In genomic region chr6:46973029-46973428, GRCh38 we compare ENCODE assay signal across 18 cellular contexts. TPM values are rescaled to one million over a fixed set of nuclear protein-coding genes. Genes with fewer than 3 reads are reported as not detected.
DNase-seq lines count a peak whose midpoint lies in the region; ATAC-seq, FAIRE-seq and TF ChIP-seq lines count a peak whose summit lies in the region.
"Had no signal": no experiment of that assay in that cellular context is flagged by ENCODE, and none has a peak within 500 bp of the region (broad histone marks: within the 10 kb centered on the region; RNA-seq: fewer than 3 reads in every experiment).

No MANE protein-coding gene starts in this region.

- H3K4me1 ChIP-seq in breast epithelium (no peaks in the 10 kb centered on the region), smooth muscle cell (ENCODE audit: low read depth) (no peaks in the 10 kb centered on the region), mucosa of descending colon (ENCODE audit: low read depth) (no peaks in the 10 kb centered on the region)
- H3K4me1 ChIP-seq: BLaER1 had no signal

- peak; percentile 87 for FAIRE-seq in islet of Langerhans (lab: Jason Lieb, UNC)
- FAIRE-seq: G401.6, GM12891 had no signal

- H3K9me3 Mint-ChIP-seq in MCF 10A (ENCODE audit: unreplicated experiment): no peaks in the 10 kb centered on the region
- H3K9me3 Mint-ChIP-seq: CD8-positive, alpha-beta T cell had no signal

- H3K27ac Mint-ChIP-seq in MCF 10A (ENCODE audit: low read depth, unreplicated experiment): peak overlapping the region; percentile 16
- H3K27ac Mint-ChIP-seq: CD8-positive, alpha-beta T cell had no signal

- no peak overlapping the region for H3K4me2 ChIP-seq in smooth muscle cell
- H3K4me2 ChIP-seq: BLaER1 had no signal

- CTCF ChIA-PET in MCF 10A (lab: Yijun Ruan, JAX): interaction anchor here (0.9 to 1.1 kb wide), 2 partner anchors 9 to 118 kb away, joined by 3 read pairs; no protein-coding TSS in a partner anchor

- H3K9ac ChIP-seq in smooth muscle cell (ENCODE audit: low read depth): no peak overlapping the region
- H3K9ac ChIP-seq: BLaER1 had no signal

- H3F3A ChIP-seq in smooth muscle cell (ENCODE audit: low read depth): no peaks in the 10 kb centered on the region

- H3K4me1 Mint-ChIP-seq in MCF 10A (ENCODE audit: insufficient read depth, unreplicated experiment): peaks cover 16% of the 10 kb centered on the region

- H4K20me1 ChIP-seq in smooth muscle cell (ENCODE audit: low read depth): no peaks in the 10 kb centered on the region
- H4K20me1 ChIP-seq: BLaER1 had no signal

- TF ChIP-seq POLR2A in breast epithelium (IDR thresholded peaks at IDR 0.05): no peak

- intact Hi-C loops in MCF 10A (cut with micrococcal nuclease) (no loop called here), breast epithelium (cut with DNase I; ENCODE audit: low total_unique reads) (no loop called here), mucosa of descending colon (cut with DNase I, micrococcal nuclease) (no loop called here)

- H3K4me3 ChIP-seq in breast epithelium (no peak overlapping the region), smooth muscle cell (no peak overlapping the region), mucosa of descending colon (no peak overlapping the region)
- H3K4me3 ChIP-seq: BLaER1 had no signal

- TF ChIP-seq CTCF in MCF 10A (IDR thresholded peaks at IDR 0.05; ENCODE audit: unreplicated experiment): no peak
- TF ChIP-seq CTCF in breast epithelium (IDR thresholded peaks at IDR 0.05): no peak
- no peak for TF ChIP-seq CTCF in smooth muscle cell (IDR thresholded peaks at IDR 0.05; ENCODE audit: borderline replicate concordance, insufficient read depth, poor library complexity, severe bottlenecking)
- no peak for TF ChIP-seq CTCF in mucosa of descending colon (IDR thresholded peaks at IDR 0.05)

- H3K36me3 ChIP-seq in breast epithelium: no peaks in the 10 kb centered on the region
- H3K36me3 ChIP-seq in smooth muscle cell (ENCODE audit: low read depth): no peaks in the 10 kb centered on the region
- no peaks in the 10 kb centered on the region for H3K36me3 ChIP-seq in mucosa of descending colon (ENCODE audit: low read depth)
- H3K36me3 ChIP-seq: BLaER1 had no signal

- H3K36me3 Mint-ChIP-seq in MCF 10A (ENCODE audit: insufficient read depth, unreplicated experiment): peaks cover 7% of the 10 kb centered on the region
- H3K36me3 Mint-ChIP-seq: CD14-positive monocyte; CD8-positive, alpha-beta T cell had no signal

- no peak for ATAC-seq in mucosa of descending colon
- no peak for ATAC-seq in GM21390 (IDR thresholded peaks at IDR 0.05; ENCODE audit: unreplicated experiment)
- ATAC-seq: CD8-positive, alpha-beta T cell had no signal

- no peak overlapping the region for H3K27ac ChIP-seq in breast epithelium
- no peak overlapping the region for H3K27ac ChIP-seq in smooth muscle cell (ENCODE audit: low read depth)
- H3K27ac ChIP-seq: BLaER1 had no signal

- H3K79me2 ChIP-seq in smooth muscle cell (ENCODE audit: low read depth): no peaks in the 10 kb centered on the region

- H3K27me3 Mint-ChIP-seq in MCF 10A (ENCODE audit: insufficient read depth, unreplicated experiment): no peaks in the 10 kb centered on the region

- H3K27me3 ChIP-seq in breast epithelium (no peaks in the 10 kb centered on the region), smooth muscle cell (ENCODE audit: low read depth) (no peaks in the 10 kb centered on the region)
- H3K27me3 ChIP-seq: BLaER1 had no signal

- H2AFZ ChIP-seq in smooth muscle cell (ENCODE audit: low read depth): peak overlapping the region; percentile 58

- no peak overlapping the region for H3K4me3 Mint-ChIP-seq in MCF 10A (ENCODE audit: unreplicated experiment)
- H3K4me3 Mint-ChIP-seq: CD14-positive monocyte; CD8-positive, alpha-beta T cell had no signal

- POLR2A ChIA-PET in MCF 10A (lab: Yijun Ruan, JAX): interaction anchor here (0.6 to 0.7 kb wide), 2 partner anchors 131 to 137 kb away, joined by 3 read pairs; no protein-coding TSS in a partner anchor

- BruUV-seq in MCF 10A (replicated peaks; lab: Mats Ljungman, UMichigan): no TSS peak

- H3K9me3 ChIP-seq in breast epithelium (no peaks in the 10 kb centered on the region), smooth muscle cell (replicated peaks; ENCODE audit: low read depth) (no peaks in the 10 kb centered on the region), mucosa of descending colon (no peaks in the 10 kb centered on the region)
- H3K9me3 ChIP-seq: BLaER1 had no signal

- DNase-seq in MCF 10A (ENCODE audit: unreplicated experiment) (no peak), breast epithelium (ENCODE audit: low spot score in 2 of 2) (no peak), NCI-H1417 treated with DMSO at 0.1 percent for 48 hours (lab: John Stamatoyannopoulos, UW) (peak; percentile 9), smooth muscle cell (lab: John Stamatoyannopoulos, UW; ENCODE audit: unreplicated experiment) (no peak), mucosa of descending colon (no peak)
- DNase-seq in activated CD4-positive, CD25-positive, alpha-beta regulatory T cell treated with anti-CD3 and anti-CD28 coated beads, Interleukin-2, amount 50 U/mL, for 72 hours: no peak
- DNase-seq: 8988T; Calu3; CD8-positive, alpha-beta T cell; GOT3; H7 had no signal

- 90% methylated on average over 2 of the region's 2 CpGs for whole genome bisulfite sequencing in smooth muscle cell (ENCODE audit: low lambda C conversion rate)

RNA-seq across cellular contexts. Expression of gene ADGRF5, which starts 51.3 kb away (rescaled TPM):
- not detected in 2 replicates for total RNA-seq in MCF 10A (2022)
- 10 to 100 TPM; 22.5 to 43.4 (median 41.6) TPM for total RNA-seq in breast epithelium
- total RNA-seq in smooth muscle cell: 0.13 TPM in 1 of 2 replicates, not detected in the other
- not detected in 2 replicates for polyA plus RNA-seq in smooth muscle cell
- 1 to 10 TPM; 1.9 to 9.7 (median 3.9) TPM for total RNA-seq in mucosa of descending colon
- total RNA-seq: CD8-positive, alpha-beta T cell had no signal
- polyA plus RNA-seq: AG04450, CD14-positive monocyte had no signal
